Comparison of ENCODE assay signal across 2 cellular contexts in genomic region chr13:67377919-67378318, GRCh38.
TF ChIP-seq lines count a peak whose summit lies in the region.

No MANE protein-coding gene starts in this region.

TF ChIP-seq in IMR-90, 13 proteins besides CTCF, POLR2A, EP300 and RAD21:
- TF ChIP-seq CEBPB (IDR thresholded peaks at IDR 0.05; ENCODE audit: low read depth, low read length) (peak; percentile 22; the same call in 1 of the 2 replicates), MAZ (IDR thresholded peaks at IDR 0.05; ENCODE audit: borderline replicate concordance, low read depth, low read length) (no peak)
TF ChIP-seq in IMR-90: peak in this region for 1.

TF ChIP-seq in H1, 55 proteins besides CTCF, POLR2A, EP300 and RAD21:
- TF ChIP-seq, protein P1, sequence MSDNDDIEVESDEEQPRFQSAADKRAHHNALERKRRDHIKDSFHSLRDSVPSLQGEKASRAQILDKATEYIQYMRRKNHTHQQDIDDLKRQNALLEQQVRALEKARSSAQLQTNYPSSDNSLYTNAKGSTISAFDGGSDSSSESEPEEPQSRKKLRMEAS (IDR thresholded peaks at IDR 0.05): no peak
- 0 out of 2 replicates have a peak, but pooled peaks have one; percentile 27 for TF ChIP-seq CEBPB (IDR thresholded peaks at IDR 0.05; ENCODE audit: low read depth, low read length)
